1 cellular context compared by ENCODE assay signal in genomic region chr2:1249897-1250687, GRCh38.
TF ChIP-seq lines count a peak whose summit lies in the region.

No MANE protein-coding gene starts in this region.

TF ChIP-seq in H1, 55 proteins besides CTCF, POLR2A, EP300 and RAD21:
- TF ChIP-seq SP1 (IDR thresholded peaks at IDR 0.05; ENCODE audit: low read depth, low read length), result no peak
- no peak for TF ChIP-seq BCL11A (IDR thresholded peaks at IDR 0.05; ENCODE audit: low read depth in 2 of 2, low read length in 2 of 2)
- no peak for TF ChIP-seq SUZ12 (IDR thresholded peaks at IDR 0.05; ENCODE audit: low read length)
- no peak for TF ChIP-seq CBX5 (IDR thresholded peaks at IDR 0.05; ENCODE audit: low read depth, low read length)
- TF ChIP-seq CBX8 (IDR thresholded peaks at IDR 0.05; ENCODE audit: borderline replicate concordance, low read depth, low read length), result no peak
- TF ChIP-seq GABPA (IDR thresholded peaks at IDR 0.05; ENCODE audit: borderline replicate concordance, insufficient read depth, low read length), result no peak
- no peak for TF ChIP-seq E2F6 (IDR thresholded peaks at IDR 0.05)
- no peak for TF ChIP-seq RNF2 (IDR thresholded peaks at IDR 0.05; ENCODE audit: borderline replicate concordance, low read depth, low read length, missing control alignments, poor library complexity, severe bottlenecking)
- TF ChIP-seq BRCA1 (IDR thresholded peaks at IDR 0.05; ENCODE audit: low read depth, low read length), result no peak
- no peak for TF ChIP-seq YY1 (IDR thresholded peaks at IDR 0.05; ENCODE audit: low read depth, low read length)
TF ChIP-seq in H1: peak in this region for 0.
